Comparison of ENCODE assay signal across 8 cellular contexts in the genomic region with DNA sequence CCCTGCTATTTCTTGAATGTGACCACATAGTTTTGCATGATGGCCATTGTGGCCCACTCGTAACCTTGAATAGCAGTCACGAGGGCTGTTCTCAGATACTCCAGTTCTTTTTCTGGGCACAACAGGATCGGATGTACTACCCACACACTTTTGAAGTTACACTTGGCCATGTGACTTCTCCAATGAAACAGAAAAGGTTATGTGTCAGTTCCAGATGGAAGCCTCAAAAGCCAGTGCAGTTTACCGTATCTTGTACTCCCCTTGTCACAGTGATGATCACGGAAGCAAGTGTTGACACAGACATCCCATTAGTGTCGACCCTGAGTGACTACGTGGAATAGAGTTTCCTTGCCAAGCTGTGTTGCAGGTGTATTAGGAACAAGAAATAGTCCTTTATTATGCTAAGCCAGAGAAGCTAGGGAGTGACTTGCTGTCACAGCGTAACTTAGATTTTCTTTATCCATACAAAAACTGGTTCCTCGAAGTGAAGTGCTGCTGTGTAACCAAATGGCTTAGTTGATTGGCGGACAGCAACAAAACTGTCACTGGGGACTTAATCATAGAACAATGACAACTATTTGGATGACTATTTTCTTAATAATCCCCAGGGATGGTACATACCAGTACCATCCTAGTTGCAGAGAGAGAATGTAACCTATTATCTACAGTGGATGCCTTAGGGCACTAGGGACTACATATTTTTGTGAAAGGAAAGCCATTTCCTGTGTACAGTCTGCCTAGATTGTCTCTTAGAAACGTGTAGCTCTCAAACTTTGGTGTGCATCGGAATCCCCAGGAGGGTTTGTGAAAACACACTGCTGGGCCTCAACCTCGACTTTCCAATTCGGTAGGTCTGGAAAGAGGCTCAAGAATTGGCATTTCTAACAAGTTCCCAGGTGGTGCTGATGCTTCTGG.
DNase-seq lines count a peak whose midpoint lies in the region; ATAC-seq and TF ChIP-seq lines count a peak whose summit lies in the region.

No MANE protein-coding gene starts in this region.

- H3K9me3 Mint-ChIP-seq in activated B cell treated with CpG ODN at 0.5 μM for 24 hours: no peaks in the 10 kb centered on the region

- no peak for TF ChIP-seq CTCF in activated B cell treated with CpG ODN at 0.5 μM for 24 hours (IDR thresholded peaks at IDR 0.05)

- peaks cover 75 to 97% (median 91%) of the 10 kb centered on the region in 10 experiments for H3K4me1 ChIP-seq in BLaER1 treated with 17β-estradiol and CSF1 and Interleukin-3, amounts not matched to agents 10 nM and 100 nM

- POLR2A ChIA-PET in activated B cell treated with CpG ODN at 0.5 μM for 24 hours (lab: Charles Lee): no interaction called here

- no peaks in the 10 kb centered on the region for H3K27me3 ChIP-seq in BLaER1 treated with 17β-estradiol and CSF1 and Interleukin-3, amounts not matched to agents 10 nM and 100 nM

- H4K20me1 ChIP-seq in BLaER1 treated with 17β-estradiol and CSF1 and Interleukin-3, amounts not matched to agents 10 nM and 100 nM: no peaks in the 10 kb centered on the region

- peak overlapping the region in 4 of 10 experiments; percentile 11 to 43 (median 30); a peak in 5 of 20 replicates for H3K4me3 ChIP-seq in BLaER1 treated with 17β-estradiol and CSF1 and Interleukin-3, amounts not matched to agents 10 nM and 100 nM

- peaks cover 25% of the 10 kb centered on the region for H3K4me1 Mint-ChIP-seq in activated B cell treated with CpG ODN at 0.5 μM for 24 hours

- peaks cover 6% of the 10 kb centered on the region for H3K27me3 Mint-ChIP-seq in activated B cell treated with CpG ODN at 0.5 μM for 24 hours

- CTCF ChIA-PET in activated B cell treated with CpG ODN at 0.5 μM for 24 hours (lab: Charles Lee): no interaction called here

- ATAC-seq in GM21786 (IDR thresholded peaks at IDR 0.05; ENCODE audit: unreplicated experiment): peak; percentile 88
- no peak for ATAC-seq in activated B cell treated with CpG ODN at 0.5 μM for 24 hours (ENCODE audit: low read depth)
- ATAC-seq in GM21526 (IDR thresholded peaks at IDR 0.05; ENCODE audit: low FRiP score, unreplicated experiment): no peak
- no peak for ATAC-seq in GM19463 (IDR thresholded peaks at IDR 0.05; ENCODE audit: unreplicated experiment)

- no peaks in the 10 kb centered on the region for H3K36me3 Mint-ChIP-seq in activated B cell treated with CpG ODN at 0.5 μM for 24 hours (ENCODE audit: low read depth)

- peak overlapping the region in 10 of 11 experiments; percentile 7 to 64 (median 52); a peak in 16 of 22 replicates for H3K27ac ChIP-seq in BLaER1 treated with 17β-estradiol and CSF1 and Interleukin-3, amounts not matched to agents 10 nM and 100 nM

- H3K4me2 ChIP-seq in BLaER1 treated with 17β-estradiol and CSF1 and Interleukin-3, amounts not matched to agents 10 nM and 100 nM: peak overlapping the region; percentile 68 to 94 (median 88)

- intact Hi-C loops in activated B cell treated with CpG ODN at 0.5 μM for 24 hours (cut with micrococcal nuclease): no loop called here

- H3K36me3 ChIP-seq in BLaER1 treated with 17β-estradiol and CSF1 and Interleukin-3, amounts not matched to agents 10 nM and 100 nM: peaks cover 0 to 3% (median 0%) of the 10 kb centered on the region in 11 experiments; a peak in 1 of 22 replicates

- DNase-seq in activated B cell treated with CpG ODN at 0.5 μM for 24 hours (no peak), left kidney (ENCODE audit: low read depth, low spot score) (peak; percentile 94), hypothalamus (lab: John Stamatoyannopoulos, UW) (no peak)
- DNase-seq in stimulated activated CD4-positive, alpha-beta T cell treated with anti-CD3 and anti-CD28 coated beads, Interleukin-4, amount 100 ng/mL, for 4 hours: no peak

- H3K9me3 ChIP-seq in BLaER1 treated with 17β-estradiol and CSF1 and Interleukin-3, amounts not matched to agents 10 nM and 100 nM (replicated peaks in 1 of 11): no peaks in the 10 kb centered on the region; a peak in 1 of 22 replicates

- peak overlapping the region in 3 of 11 experiments; percentile 2 to 38 (median 22); a peak in 2 of 22 replicates for H3K9ac ChIP-seq in BLaER1 treated with 17β-estradiol and CSF1 and Interleukin-3, amounts not matched to agents 10 nM and 100 nM

- peak overlapping the region; percentile 24 for H3K4me3 Mint-ChIP-seq in activated B cell treated with CpG ODN at 0.5 μM for 24 hours

- no peak overlapping the region for H3K27ac Mint-ChIP-seq in activated B cell treated with CpG ODN at 0.5 μM for 24 hours
